19 cellular contexts compared by ENCODE assay signal in genomic region chr2:226564667-226565066, GRCh38.
"Had no signal": no experiment of that assay in that cellular context is flagged by ENCODE, and none has a peak within 500 bp of the region (broad histone marks: within the 10 kb centered on the region; RNA-seq: fewer than 3 reads in every experiment).

No MANE protein-coding gene starts in this region.

- H2AFZ ChIP-seq: hepatocyte had no signal

- H3K4me1 ChIP-seq: body of pancreas, pancreas, psoas muscle, right atrium auricular region had no signal

- H3K36me3 ChIP-seq: pancreas, right atrium auricular region had no signal

- H3K79me2 ChIP-seq: hepatocyte had no signal

- FAIRE-seq: frontal cortex, pancreas had no signal

- H3K9me3 ChIP-seq: body of pancreas, pancreas, psoas muscle, right atrium auricular region had no signal

- H3K27me3 ChIP-seq: body of pancreas, hepatocyte, pancreas, right atrium auricular region had no signal

- H3K4me2 ChIP-seq: hepatocyte had no signal

- H3K4me3 ChIP-seq: body of pancreas, hepatocyte, pancreas, psoas muscle, right atrium auricular region had no signal

- ATAC-seq: activated CD4-positive, CD25-positive, alpha-beta regulatory T cell treated with anti-CD3 and anti-CD28 coated beads, Interleukin-2, amount 50 U/mL, for 24 hours; activated CD8-positive, alpha-beta T cell treated with anti-CD3 and anti-CD28 coated beads, Interleukin-2, amount 10 ng/mL, durations not matched to agents 7 days and 5 days; activated naive CD8-positive, alpha-beta T cell treated with anti-CD3 and anti-CD28 coated beads, Interleukin-2, amount 50 U/mL, for 24 hours; body of pancreas; pancreas; psoas muscle had no signal

- DNase-seq: activated CD4-positive, alpha-beta T cell treated with anti-CD3 and anti-CD28 coated beads, Interleukin-2, amount 50 U/mL, for 1 hour; activated CD8-positive, alpha-beta T cell treated with anti-CD3 and anti-CD28 coated beads, Interleukin-2, amount 10 ng/mL, durations not matched to agents 7 days and 5 days; activated gamma-delta T cell; activated naive CD4-positive, alpha-beta T cell treated with anti-CD3 and anti-CD28 coated beads, Interleukin-2, amount 50 U/mL, for 16 hours; activated naive CD8-positive, alpha-beta T cell treated with anti-CD3 and anti-CD28 coated beads, Interleukin-2, amount 50 U/mL, for 24 hours; anterior cingulate cortex; body of pancreas; caudate nucleus; effector CD4-positive, alpha-beta T cell; glutamatergic neuron; nephron progenitor cell; pancreas; psoas muscle; stimulated activated CD4-positive, alpha-beta T cell treated with anti-CD3 and anti-CD28 coated beads, Interleukin-4, amount 100 ng/mL, for 24 hours; stimulated activated naive CD4-positive, alpha-beta T cell treated with Interleukin-2 at 50 U/mL for 16 hours had no signal

- H3K27ac ChIP-seq: body of pancreas, hepatocyte, pancreas, psoas muscle, right atrium auricular region had no signal
